In genomic region chr12:96084624-96085023, GRCh38 we compare ENCODE assay signal across 26 cellular contexts.
"Had no signal": no experiment of that assay in that cellular context is flagged by ENCODE, and none has a peak within 500 bp of the region (broad histone marks: within the 10 kb centered on the region; RNA-seq: fewer than 3 reads in every experiment).

No MANE protein-coding gene starts in this region.

- H3K79me2 ChIP-seq: parathyroid adenoma had no signal

- H3K27me3 ChIP-seq: foreskin keratinocyte, gastroesophageal sphincter, heart right ventricle, left lung, neutrophil, right lobe of liver, suprapubic skin, transverse colon, upper lobe of right lung, uterus had no signal

- H3K9ac ChIP-seq: parathyroid adenoma had no signal

- DNase-seq: foreskin keratinocyte; heart right ventricle; hippocampal formation; left cardiac atrium; left lung; mesenchymal stem cell; mucosa of descending colon; naive B cell; right lobe of liver; small intestine; stimulated activated CD4-positive, alpha-beta T cell treated with anti-CD3 and anti-CD28 coated beads, Interleukin-15, amount 100 ng/mL, for 24 hours; stimulated activated CD4-positive, alpha-beta T cell treated with anti-CD3 and anti-CD28 coated beads, Interleukin-2, amount 100 ng/mL, for 48 hours; stimulated activated naive B cell treated with anti-CD40 and anti-IgM and Interleukin-4, amounts not matched to agents 10 μg/mL and 1 μg/mL and 100 μg/mL, for 72 hours; stimulated activated naive CD8-positive, alpha-beta T cell treated with anti-CD3 and anti-CD28 coated beads, Interleukin-15, amount 100 ng/mL, for 72 hours; transverse colon; upper lobe of right lung; uterus had no signal

- H2AFZ ChIP-seq: parathyroid adenoma had no signal

- H3K36me3 Mint-ChIP-seq: mesothelial cell of epicardium had no signal

- H3K27ac ChIP-seq: coronary artery, foreskin keratinocyte, gastroesophageal sphincter, heart right ventricle, left lung, neutrophil, parathyroid adenoma, right lobe of liver, suprapubic skin, transverse colon, upper lobe of right lung, uterus had no signal

- H3K27me3 Mint-ChIP-seq: progenitor cell of endocrine pancreas; stimulated activated naive B cell treated with anti-CD40 and anti-IgM and Interleukin-4, amounts not matched to agents 10 μg/mL and 1 μg/mL and 100 μg/mL, for 72 hours; stimulated activated naive CD8-positive, alpha-beta T cell treated with anti-CD3 and anti-CD28 coated beads, Interleukin-15, amount 100 ng/mL, for 72 hours had no signal

- H3K36me3 ChIP-seq: gastroesophageal sphincter, heart right ventricle, left lung, neutrophil, right lobe of liver, suprapubic skin, transverse colon, upper lobe of right lung, uterus had no signal

- H3K27ac Mint-ChIP-seq: mesothelial cell of epicardium; natural killer cell treated with Interleukin-12 subunit alpha and Interleukin-12 subunit beta and Interleukin-15 and Interleukin-18, amount 100 ng/mL, for 72 hours; progenitor cell of endocrine pancreas; stimulated activated naive B cell treated with anti-CD40 and anti-IgM and Interleukin-4, amounts not matched to agents 10 μg/mL and 1 μg/mL and 100 μg/mL, for 72 hours had no signal

- H3K4me3 Mint-ChIP-seq: mesothelial cell of epicardium; natural killer cell treated with Interleukin-12 subunit alpha and Interleukin-12 subunit beta and Interleukin-15 and Interleukin-18, amount 100 ng/mL, for 72 hours; neural crest cell; stimulated activated naive B cell treated with anti-CD40 and anti-IgM and Interleukin-4, amounts not matched to agents 10 μg/mL and 1 μg/mL and 100 μg/mL, for 72 hours; stimulated activated naive CD8-positive, alpha-beta T cell treated with anti-CD3 and anti-CD28 coated beads, Interleukin-15, amount 100 ng/mL, for 72 hours had no signal

- ATAC-seq: foreskin keratinocyte; gastroesophageal sphincter; heart right ventricle; left cardiac atrium; left lung; mucosa of descending colon; natural killer cell treated with Interleukin-12 subunit alpha and Interleukin-12 subunit beta and Interleukin-15 and Interleukin-18, amount 100 ng/mL, for 72 hours; right lobe of liver; stimulated activated naive B cell treated with anti-CD40 and anti-IgM and Interleukin-4, amounts not matched to agents 10 μg/mL and 1 μg/mL and 100 μg/mL, for 72 hours; stimulated activated naive CD8-positive, alpha-beta T cell treated with anti-CD3 and anti-CD28 coated beads, Interleukin-15, amount 100 ng/mL, for 72 hours; upper lobe of right lung had no signal

- H3K9me3 ChIP-seq: gastroesophageal sphincter, left lung, mucosa of descending colon, neutrophil, right lobe of liver, suprapubic skin, transverse colon, upper lobe of right lung, uterus had no signal

- H3K4me1 ChIP-seq: gastroesophageal sphincter, left lung, parathyroid adenoma, right lobe of liver, suprapubic skin, transverse colon, upper lobe of right lung, uterus had no signal

- H3K4me3 ChIP-seq: coronary artery, gastroesophageal sphincter, heart right ventricle, left lung, mucosa of descending colon, right lobe of liver, suprapubic skin, transverse colon, upper lobe of right lung, uterus had no signal

- H3K4me1 Mint-ChIP-seq: mesothelial cell of epicardium; stimulated activated naive CD8-positive, alpha-beta T cell treated with anti-CD3 and anti-CD28 coated beads, Interleukin-15, amount 100 ng/mL, for 72 hours had no signal
